Comparison of ENCODE assay signal across 20 cellular contexts in the genomic region with DNA sequence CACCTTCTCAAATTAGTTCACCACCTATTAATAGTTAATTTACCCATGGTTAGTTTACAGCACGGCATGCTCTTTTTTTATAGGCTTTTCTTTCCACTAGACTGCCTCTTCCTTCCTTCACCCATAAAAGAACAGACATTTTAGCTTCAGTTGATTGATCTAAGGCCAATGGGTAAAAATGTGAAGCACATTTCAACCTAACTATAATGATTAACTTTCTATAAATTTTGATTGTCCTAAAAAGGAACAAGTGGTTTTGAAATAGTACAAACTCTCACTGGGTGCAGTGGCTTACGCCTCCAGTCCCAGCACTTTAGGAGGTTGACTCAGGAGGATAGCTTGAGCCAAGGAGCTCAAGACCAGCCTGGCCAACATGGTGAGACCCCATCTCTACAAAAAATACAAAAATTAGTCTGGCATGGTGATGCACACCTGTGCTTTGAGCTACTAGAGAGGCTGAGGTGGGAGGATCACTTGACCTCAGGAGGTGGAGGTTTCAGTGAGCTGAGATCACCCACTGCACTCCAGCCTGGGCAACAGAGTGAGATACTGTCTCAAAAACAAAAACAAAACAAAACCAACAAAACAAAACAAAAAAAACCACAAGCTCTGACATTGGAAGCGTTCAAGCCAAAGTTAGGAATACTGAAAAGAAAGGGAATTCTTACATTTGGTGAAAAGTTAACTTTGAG.
DNase-seq lines count a peak whose midpoint lies in the region; ATAC-seq, FAIRE-seq and TF ChIP-seq lines count a peak whose summit lies in the region.
"Had no signal": no experiment of that assay in that cellular context is flagged by ENCODE, and none has a peak within 500 bp of the region (broad histone marks: within the 10 kb centered on the region; RNA-seq: fewer than 3 reads in every experiment).

No MANE protein-coding gene starts in this region.

- CTCF ChIA-PET in K562 (lab: Yijun Ruan, JAX; ENCODE audit: low intra/inter-chr PET ratio) = no interaction called here

- no peak for TF ChIP-seq CTCF in K562 (IDR thresholded peaks at IDR 0.05 in 2 of 3, conservative IDR thresholded peaks at IDR 0.05 in 1 of 3; ENCODE audit: insufficient read depth in 2 of 3, low read depth in 1 of 3, low read length in 3 of 3)

- BruUV-seq in K562 (replicated peaks; lab: Mats Ljungman, UMichigan) = no TSS peak

- H3K4me2 ChIP-seq in BLaER1 (peak overlapping the region; percentile 65), K562 (ENCODE audit: insufficient read depth, low read length) (no peak overlapping the region)

- TF ChIP-seq POLR2A in K562 (conservative IDR thresholded peaks at IDR 0.05) = no peak

- H3K27me3 ChIP-seq in BLaER1 = no peaks in the 10 kb centered on the region
- no peaks in the 10 kb centered on the region for H3K27me3 ChIP-seq in K562 (ENCODE audit: control insufficient read depth in 2 of 2, insufficient read depth in 2 of 2, low read length in 2 of 2)
- H3K27me3 ChIP-seq: SJCRH30 had no signal

- peaks cover 33% of the 10 kb centered on the region for H3K9me3 ChIP-seq in BLaER1
- H3K9me3 ChIP-seq in K562 (replicated peaks; ENCODE audit: control insufficient read depth, insufficient read depth, low read depth, low read length) = no peaks in the 10 kb centered on the region
- H3K9me3 ChIP-seq: SJCRH30 had no signal

- no peak for TF ChIP-seq EP300 in K562 (IDR thresholded peaks at IDR 0.05; ENCODE audit: low read length)

- peaks cover 6% of the 10 kb centered on the region; the same call in 1 of the 2 replicates for H3K36me3 ChIP-seq in BLaER1
- H3K36me3 ChIP-seq in K562 (ENCODE audit: control insufficient read depth, insufficient read depth, low read length) = no peaks in the 10 kb centered on the region; the same call in 2 of the 3 replicates
- H3K36me3 ChIP-seq: SJCRH30 had no signal

- DNase-seq in K562 (ENCODE audit: extremely low read depth in 1 of 4, low spot score in 3 of 4) (no peak), left kidney (ENCODE audit: low read depth, low spot score) (peak; percentile 53), NCI-H69 (lab: John Stamatoyannopoulos, UW) (no peak)
- DNase-seq: 8988T; CD4-positive, CD25-positive, alpha-beta regulatory T cell; COR-L47; GDM1; H9; KG1; NCI-H1417 treated with DMSO at 0.1 percent for 48 hours; NCI-H187 treated with DMSO at 0.1 percent for 48 hours; NCI-H2227 treated with DMSO at 0.1 percent for 48 hours; NCI-H524 treated with DMSO at 0.1 percent for 48 hours; SJCRH30 had no signal

- H3K79me2 ChIP-seq in K562 (ENCODE audit: control insufficient read depth, insufficient read depth, low read length) = no peaks in the 10 kb centered on the region

- 61% methylated on average over 3 of the region's 3 CpGs for WGBS in K562 (ENCODE audit: insufficient coverage, low coverage, missing lambda C conversion rate)

- intact Hi-C loops in K562 (cut with micrococcal nuclease) = no loop called here

- POLR2A ChIA-PET in K562 (lab: Yijun Ruan, JAX) = no interaction called here

- 0 out of 2 replicates have a peak overlapping the region, but pooled peaks have one; percentile 1 for H3K4me3 ChIP-seq in BLaER1
- H3K4me3 ChIP-seq in K562 = no peak overlapping the region
- H3K4me3 ChIP-seq: SJCRH30 had no signal

- ATAC-seq in HG03354 (IDR thresholded peaks at IDR 0.05; ENCODE audit: poor library complexity, severe bottlenecking, unreplicated experiment) (peak; percentile 40), K562 (no peak), HG02852 (IDR thresholded peaks at IDR 0.05; ENCODE audit: unreplicated experiment) (no peak), GM18870 (IDR thresholded peaks at IDR 0.05; ENCODE audit: unreplicated experiment) (no peak), HG03159 (IDR thresholded peaks at IDR 0.05; ENCODE audit: unreplicated experiment) (no peak)
- ATAC-seq: Panc1 had no signal

- FAIRE-seq in K562 (lab: Jason Lieb, UNC) = peak; percentile 6

- H4K20me1 ChIP-seq in BLaER1 = no peaks in the 10 kb centered on the region
- H4K20me1 ChIP-seq in K562 (replicated peaks; ENCODE audit: control insufficient read depth, insufficient read depth, low read length) = no peaks in the 10 kb centered on the region

- H3K27ac ChIP-seq in BLaER1 (peak overlapping the region; percentile 71), K562 (ENCODE audit: extremely low read depth, low read depth, low read length) (no peak overlapping the region)
- H3K27ac ChIP-seq: SJCRH30 had no signal

- in situ Hi-C loops in K562 (cut with MboI) = no loop called here

- no peak overlapping the region for H2AFZ ChIP-seq in K562 (ENCODE audit: low read depth, low read length)

- H3K9me1 ChIP-seq in K562 (ENCODE audit: control insufficient read depth, insufficient read depth, low read length) = no peaks in the 10 kb centered on the region

- no peak for TF ChIP-seq RAD21 in K562 (CRISPR knock-in tag; conservative IDR thresholded peaks at IDR 0.05 in 1 of 2, IDR thresholded peaks at IDR 0.05 in 1 of 2)

- H3K9ac ChIP-seq in BLaER1 (peak overlapping the region; percentile 16; the same call in 1 of the 2 replicates), K562 (ENCODE audit: insufficient read depth in 1 of 2, low read depth in 2 of 2, low read length in 2 of 2) (no peak overlapping the region)

- peaks cover 76% of the 10 kb centered on the region for H3K4me1 ChIP-seq in BLaER1
- H3K4me1 ChIP-seq in K562 (replicated peaks in 1 of 2; ENCODE audit: control insufficient read depth in 2 of 2, insufficient read depth in 2 of 2, low read length in 2 of 2) = peaks cover under 1 to 2% of the 10 kb centered on the region in 2 experiments; a peak in 2 of 5 replicates
- H3K4me1 ChIP-seq: SJCRH30 had no signal

TF ChIP-seq in K562, 482 proteins besides CTCF, POLR2A, EP300 and RAD21 (continues in another document):
- TF ChIP-seq DACH1 (IDR thresholded peaks at IDR 0.05; ENCODE audit: partially characterized antibody) (no peak), PRMT5 (CRISPR knock-in tag; IDR thresholded peaks at IDR 0.05) (no peak), ZNF785 (CRISPR knock-in tag; IDR thresholded peaks at IDR 0.05) (no peak), KDM1A (IDR thresholded peaks at IDR 0.05) (no peak), AFF4 (CRISPR knock-in tag; IDR thresholded peaks at IDR 0.05) (no peak)
- TF ChIP-seq, protein P1, sequence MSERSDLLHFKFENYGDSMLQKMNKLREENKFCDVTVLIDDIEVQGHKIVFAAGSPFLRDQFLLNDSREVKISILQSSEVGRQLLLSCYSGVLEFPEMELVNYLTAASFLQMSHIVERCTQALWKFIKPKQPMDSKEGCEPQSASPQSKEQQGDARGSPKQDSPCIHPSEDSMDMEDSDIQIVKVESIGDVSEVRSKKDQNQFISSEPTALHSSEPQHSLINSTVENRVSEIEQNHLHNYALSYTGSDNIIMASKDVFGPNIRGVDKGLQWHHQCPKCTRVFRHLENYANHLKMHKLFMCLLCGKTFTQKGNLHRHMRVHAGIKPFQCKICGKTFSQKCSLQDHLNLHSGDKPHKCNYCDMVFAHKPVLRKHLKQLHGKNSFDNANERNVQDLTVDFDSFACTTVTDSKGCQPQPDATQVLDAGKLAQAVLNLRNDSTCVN (CRISPR knock-in tag; IDR thresholded peaks at IDR 0.05) = no peak
- TF ChIP-seq, protein P2, sequence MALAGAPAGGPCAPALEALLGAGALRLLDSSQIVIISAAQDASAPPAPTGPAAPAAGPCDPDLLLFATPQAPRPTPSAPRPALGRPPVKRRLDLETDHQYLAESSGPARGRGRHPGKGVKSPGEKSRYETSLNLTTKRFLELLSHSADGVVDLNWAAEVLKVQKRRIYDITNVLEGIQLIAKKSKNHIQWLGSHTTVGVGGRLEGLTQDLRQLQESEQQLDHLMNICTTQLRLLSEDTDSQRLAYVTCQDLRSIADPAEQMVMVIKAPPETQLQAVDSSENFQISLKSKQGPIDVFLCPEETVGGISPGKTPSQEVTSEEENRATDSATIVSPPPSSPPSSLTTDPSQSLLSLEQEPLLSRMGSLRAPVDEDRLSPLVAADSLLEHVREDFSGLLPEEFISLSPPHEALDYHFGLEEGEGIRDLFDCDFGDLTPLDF (CRISPR knock-in tag; IDR thresholded peaks at IDR 0.05) = no peak
